Comparison of ENCODE assay signal across 19 cellular contexts in genomic region chr7:13107291-13107690, GRCh38.
"Had no signal": no experiment of that assay in that cellular context is flagged by ENCODE, and none has a peak within 500 bp of the region (broad histone marks: within the 10 kb centered on the region; RNA-seq: fewer than 3 reads in every experiment).

No MANE protein-coding gene starts in this region.

- H3K4me1 ChIP-seq: gastroesophageal sphincter, prostate gland, upper lobe of left lung had no signal

- H3K27me3 ChIP-seq: body of pancreas, gastroesophageal sphincter, neutrophil, ovary, upper lobe of left lung had no signal

- H3K9me3 ChIP-seq: body of pancreas, gastroesophageal sphincter, neutrophil, ovary, prostate gland, upper lobe of left lung had no signal

- DNase-seq: activated CD4-positive, alpha-beta T cell treated with anti-CD3 and anti-CD28 coated beads, Interleukin-2, amount 10 ng/mL, durations not matched to agents 7 days and 5 days; activated CD4-positive, CD25-positive, alpha-beta regulatory T cell treated with anti-CD3 and anti-CD28 coated beads, Interleukin-2, amount 50 U/mL, for 72 hours; activated CD8-positive, alpha-beta memory T cell treated with anti-CD3 and anti-CD28 coated beads, Interleukin-2, amount 10 ng/mL, durations not matched to agents 7 days and 5 days; activated CD8-positive, alpha-beta T cell treated with anti-CD3 and anti-CD28 coated beads for 36 hours; activated gamma-delta T cell treated with Interleukin-2 at 50 U/mL for 16 hours; activated T-cell treated with anti-CD3 and anti-CD28 coated beads for 4 hours; anterior cingulate cortex; body of pancreas; head of caudate nucleus; islet precursor cell; left cardiac atrium; ovary; stimulated activated CD4-positive, alpha-beta T cell treated with anti-CD3 and anti-CD28 coated beads, Interleukin-4, amount 100 ng/mL, for 24 hours; stimulated activated naive CD8-positive, alpha-beta T cell treated with anti-CD3 and anti-CD28 coated beads, Interleukin-15, Interleukin-2, amounts not matched to agents 100 U/mL and 50 U/mL, for 24 hours; upper lobe of left lung; WERI-Rb-1 had no signal

- H3K27ac ChIP-seq: body of pancreas, gastroesophageal sphincter, neutrophil, ovary, prostate gland, upper lobe of left lung, WERI-Rb-1 had no signal

- H3K36me3 ChIP-seq: gastroesophageal sphincter, neutrophil, ovary, prostate gland, upper lobe of left lung, WERI-Rb-1 had no signal

- H3K4me3 ChIP-seq: body of pancreas, gastroesophageal sphincter, ovary, prostate gland, upper lobe of left lung had no signal

- ATAC-seq: activated CD8-positive, alpha-beta memory T cell treated with anti-CD3 and anti-CD28 coated beads, Interleukin-2, amount 10 ng/mL, durations not matched to agents 7 days and 5 days; activated CD8-positive, alpha-beta T cell treated with anti-CD3 and anti-CD28 coated beads for 36 hours; body of pancreas; gastroesophageal sphincter; left cardiac atrium; stimulated activated naive CD8-positive, alpha-beta T cell treated with anti-CD3 and anti-CD28 coated beads, Interleukin-15, Interleukin-2, amounts not matched to agents 100 U/mL and 50 U/mL, for 24 hours had no signal
